1 cellular context compared by ENCODE assay signal in genomic region chr4:185825737-185826136, GRCh38.
TF ChIP-seq lines count a peak whose summit lies in the region.

No MANE protein-coding gene starts in this region.

TF ChIP-seq in H1, 55 proteins besides CTCF, POLR2A, EP300 and RAD21 (continued from another document):
- TF ChIP-seq E2F6 (IDR thresholded peaks at IDR 0.05) (no peak), KDM4A (IDR thresholded peaks at IDR 0.05; ENCODE audit: low read depth, low read length, severe bottlenecking) (no peak), ASH2L (IDR thresholded peaks at IDR 0.05; ENCODE audit: low read length) (no peak)
